ENCODE assay signal across 14 cellular contexts in the genomic region with DNA sequence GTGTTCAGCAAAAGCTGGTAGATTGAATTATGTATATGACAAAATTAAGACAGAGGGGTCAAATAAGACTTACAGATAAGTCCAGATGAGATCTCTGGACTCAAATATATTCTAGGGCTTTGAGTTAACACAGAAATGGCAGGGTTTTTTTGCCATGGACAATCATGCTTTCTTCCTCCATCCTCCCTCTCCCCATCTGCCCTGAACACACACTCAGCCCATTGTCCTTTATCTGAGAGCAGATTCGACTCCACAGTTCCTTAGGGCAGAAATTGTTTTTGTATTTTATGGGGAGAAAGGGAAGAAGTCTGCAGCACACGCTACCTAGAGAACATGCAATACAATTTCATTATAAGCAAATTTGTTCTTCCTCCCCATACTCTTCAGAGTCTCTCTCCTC.
"Had no signal": no experiment of that assay in that cellular context is flagged by ENCODE, and none has a peak within 500 bp of the region (broad histone marks: within the 10 kb centered on the region; RNA-seq: fewer than 3 reads in every experiment).

No MANE protein-coding gene starts in this region.

- H3K4me3 ChIP-seq: cardiac muscle cell, esophagus muscularis mucosa, lower lobe of right lung, mucosa of descending colon, right atrium auricular region, skin epidermis had no signal

- H3K36me3 Mint-ChIP-seq: natural killer cell treated with Interleukin-12 subunit alpha and Interleukin-12 subunit beta and Interleukin-15 and Interleukin-18, amount 100 ng/mL, for 72 hours had no signal

- H3K27ac Mint-ChIP-seq: natural killer cell treated with Interleukin-12 subunit alpha and Interleukin-12 subunit beta and Interleukin-15 and Interleukin-18, amount 100 ng/mL, for 72 hours had no signal

- H3K9me3 ChIP-seq: esophagus muscularis mucosa, lower lobe of right lung, mucosa of descending colon had no signal

- DNase-seq: activated CD4-positive, alpha-beta T cell treated with anti-CD3 and anti-CD28 coated beads, Interleukin-2, amount 50 U/mL, for 1 hour; activated naive CD4-positive, alpha-beta T cell; hypothalamus; lower lobe of right lung; mucosa of descending colon; stimulated activated CD4-positive, alpha-beta T cell treated with anti-CD3 and anti-CD28 coated beads, Interleukin-15, amount 100 ng/mL, for 24 hours; stimulated activated CD4-positive, alpha-beta T cell treated with anti-CD3 and anti-CD28 coated beads, Interleukin-4, amount 100 ng/mL, for 1 hour; stimulated activated naive CD4-positive, alpha-beta T cell; trophoblast cell had no signal

- H3K4me3 Mint-ChIP-seq: natural killer cell treated with Interleukin-12 subunit alpha and Interleukin-12 subunit beta and Interleukin-15 and Interleukin-18, amount 100 ng/mL, for 72 hours had no signal

- H3K27me3 ChIP-seq: cardiac muscle cell, esophagus muscularis mucosa, right atrium auricular region had no signal

- H3K36me3 ChIP-seq: cardiac muscle cell, esophagus muscularis mucosa, lower lobe of right lung, right atrium auricular region had no signal

- H3K27ac ChIP-seq: cardiac muscle cell, esophagus muscularis mucosa, lower lobe of right lung, right atrium auricular region had no signal

- ATAC-seq: lower lobe of right lung; mucosa of descending colon; natural killer cell treated with Interleukin-12 subunit alpha and Interleukin-12 subunit beta and Interleukin-15 and Interleukin-18, amount 100 ng/mL, for 72 hours had no signal
